Comparison of ENCODE assay signal across 1 cellular context in genomic region chr1:1782399-1783221, GRCh38.
TF ChIP-seq lines count a peak whose summit lies in the region.

No MANE protein-coding gene starts in this region.

TF ChIP-seq in HepG2, 621 proteins besides CTCF, POLR2A, EP300 and RAD21 (continued from another document and continues in another):
- TF ChIP-seq ZNF205 (CRISPR knock-in tag; IDR thresholded peaks at IDR 0.05) (peak; percentile 93), ZNF121 (CRISPR knock-in tag; IDR thresholded peaks at IDR 0.05) (peak; percentile 88), SPEN (CRISPR knock-in tag; IDR thresholded peaks at IDR 0.05; ENCODE audit: low read depth) (peak; percentile 18; the same call in 1 of the 2 replicates), MIXL1 (CRISPR knock-in tag; IDR thresholded peaks at IDR 0.05) (no peak), REXO4 (CRISPR knock-in tag; IDR thresholded peaks at IDR 0.05; ENCODE audit: borderline replicate concordance) (no peak), KDM4B (CRISPR knock-in tag; IDR thresholded peaks at IDR 0.05) (peak; percentile 47; the same call in 1 of the 2 replicates), KAT8 (CRISPR knock-in tag; IDR thresholded peaks at IDR 0.05) (peak; percentile 79), ZNF468 (CRISPR knock-in tag; IDR thresholded peaks at IDR 0.05) (no peak), ZNF607 (CRISPR knock-in tag; IDR thresholded peaks at IDR 0.05; ENCODE audit: borderline replicate concordance) (no peak; the same call in 1 of the 2 replicates), ZNF263 (CRISPR knock-in tag; IDR thresholded peaks at IDR 0.05) (peak; percentile 81), ARHGAP35 (CRISPR knock-in tag; IDR thresholded peaks at IDR 0.05; ENCODE audit: borderline replicate concordance) (peak; percentile 16; the same call in 1 of the 2 replicates), MAX (IDR thresholded peaks at IDR 0.05) (peak; percentile 83), IRX3 (CRISPR knock-in tag; IDR thresholded peaks at IDR 0.05; ENCODE audit: borderline replicate concordance, low read depth) (0 out of 2 replicates have a peak, but pooled peaks have one; percentile 30), CBX1 (IDR thresholded peaks at IDR 0.05; ENCODE audit: low read depth) (peak; percentile 28), NFE2L1 (CRISPR knock-in tag; IDR thresholded peaks at IDR 0.05; ENCODE audit: borderline replicate concordance) (no peak), FOSL2 (CRISPR knock-in tag; IDR thresholded peaks at IDR 0.05) (peak; percentile 5; the same call in 1 of the 2 replicates), U2AF2 (IDR thresholded peaks at IDR 0.05; ENCODE audit: low read depth, low read length) (peak; percentile 66; the same call in 1 of the 2 replicates), ZNF580 (CRISPR knock-in tag; IDR thresholded peaks at IDR 0.05; ENCODE audit: borderline replicate concordance, low read depth) (no peak), SP5 (CRISPR knock-in tag; IDR thresholded peaks at IDR 0.05; ENCODE audit: borderline replicate concordance, low read depth) (no peak), CCDC6 (CRISPR knock-in tag; IDR thresholded peaks at IDR 0.05) (no peak), SSRP1 (CRISPR knock-in tag; IDR thresholded peaks at IDR 0.05) (no peak), AHR (CRISPR knock-in tag; IDR thresholded peaks at IDR 0.05) (no peak), KLF12 (CRISPR knock-in tag; IDR thresholded peaks at IDR 0.05; ENCODE audit: borderline replicate concordance) (peak; percentile 47; the same call in 1 of the 2 replicates), CHD4 (IDR thresholded peaks at IDR 0.05; ENCODE audit: borderline replicate concordance, low read length) (no peak), ZBED4 (CRISPR knock-in tag; IDR thresholded peaks at IDR 0.05; ENCODE audit: borderline replicate concordance) (peak; percentile 19; the same call in 1 of the 2 replicates), ZFP90 (CRISPR knock-in tag; IDR thresholded peaks at IDR 0.05; ENCODE audit: borderline replicate concordance) (no peak), ZNF251 (CRISPR knock-in tag; IDR thresholded peaks at IDR 0.05) (no peak), MYC (CRISPR knock-in tag; IDR thresholded peaks at IDR 0.05; ENCODE audit: borderline replicate concordance) (peak; percentile 78; the same call in 1 of the 2 replicates), SCMH1 (CRISPR knock-in tag; IDR thresholded peaks at IDR 0.05; ENCODE audit: borderline replicate concordance) (no peak), CHD2 (IDR thresholded peaks at IDR 0.05; ENCODE audit: low read depth, low read length) (no peak), ATF4 (CRISPR knock-in tag; IDR thresholded peaks at IDR 0.05) (peak in 1 of 2 experiments; percentile 65; a peak in 1 of 4 replicates), ZNF720 (CRISPR knock-in tag; IDR thresholded peaks at IDR 0.05) (no peak), ZNF496 (CRISPR knock-in tag; IDR thresholded peaks at IDR 0.05; ENCODE audit: insufficient replicate concordance) (no peak), ZEB1 (IDR thresholded peaks at IDR 0.05; ENCODE audit: insufficient replicate concordance, low read depth) (peak; percentile 99), ZNF674 (CRISPR knock-in tag; IDR thresholded peaks at IDR 0.05; ENCODE audit: low read depth) (no peak), RBFOX2 (IDR thresholded peaks at IDR 0.05; ENCODE audit: low read depth, low read length) (peak; percentile 48; the same call in 1 of the 2 replicates), NFATC3 (CRISPR knock-in tag; IDR thresholded peaks at IDR 0.05) (no peak), ARID5B (CRISPR knock-in tag; IDR thresholded peaks at IDR 0.05) (0 out of 2 replicates have a peak, but pooled peaks have one; percentile 8), ZNF354B (CRISPR knock-in tag; IDR thresholded peaks at IDR 0.05) (0 out of 2 replicates have a peak, but pooled peaks have one; percentile 60), ZNF317 (CRISPR knock-in tag; IDR thresholded peaks at IDR 0.05) (no peak), MNT (IDR thresholded peaks at IDR 0.05) (0 out of 2 replicates have a peak, but pooled peaks have one; percentile 31), ZFP37 (CRISPR knock-in tag; IDR thresholded peaks at IDR 0.05; ENCODE audit: borderline replicate concordance) (peak; percentile 44; the same call in 1 of the 2 replicates), DMAP1 (CRISPR knock-in tag; IDR thresholded peaks at IDR 0.05) (peak; percentile 72; the same call in 1 of the 2 replicates)
- TF ChIP-seq, protein P1, sequence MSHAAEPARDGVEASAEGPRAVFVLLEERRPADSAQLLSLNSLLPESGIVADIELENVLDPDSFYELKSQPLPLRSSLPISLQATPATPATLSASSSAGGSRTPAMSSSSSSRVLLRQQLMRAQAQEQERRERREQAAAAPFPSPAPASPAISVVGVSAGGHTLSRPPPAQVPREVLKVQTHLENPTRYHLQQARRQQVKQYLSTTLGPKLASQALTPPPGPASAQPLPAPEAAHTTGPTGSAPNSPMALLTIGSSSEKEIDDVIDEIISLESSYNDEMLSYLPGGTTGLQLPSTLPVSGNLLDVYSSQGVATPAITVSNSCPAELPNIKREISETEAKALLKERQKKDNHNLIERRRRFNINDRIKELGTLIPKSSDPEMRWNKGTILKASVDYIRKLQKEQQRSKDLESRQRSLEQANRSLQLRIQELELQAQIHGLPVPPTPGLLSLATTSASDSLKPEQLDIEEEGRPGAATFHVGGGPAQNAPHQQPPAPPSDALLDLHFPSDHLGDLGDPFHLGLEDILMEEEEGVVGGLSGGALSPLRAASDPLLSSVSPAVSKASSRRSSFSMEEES (CRISPR knock-in tag; IDR thresholded peaks at IDR 0.05), result 0 out of 2 replicates have a peak, but pooled peaks have one; percentile 17
- TF ChIP-seq, protein P2, sequence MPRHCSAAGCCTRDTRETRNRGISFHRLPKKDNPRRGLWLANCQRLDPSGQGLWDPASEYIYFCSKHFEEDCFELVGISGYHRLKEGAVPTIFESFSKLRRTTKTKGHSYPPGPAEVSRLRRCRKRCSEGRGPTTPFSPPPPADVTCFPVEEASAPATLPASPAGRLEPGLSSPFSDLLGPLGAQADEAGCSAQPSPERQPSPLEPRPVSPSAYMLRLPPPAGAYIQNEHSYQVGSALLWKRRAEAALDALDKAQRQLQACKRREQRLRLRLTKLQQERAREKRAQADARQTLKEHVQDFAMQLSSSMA (CRISPR knock-in tag; IDR thresholded peaks at IDR 0.05), result peak; percentile 74; the same call in 1 of the 2 replicates
- TF ChIP-seq, protein P3, sequence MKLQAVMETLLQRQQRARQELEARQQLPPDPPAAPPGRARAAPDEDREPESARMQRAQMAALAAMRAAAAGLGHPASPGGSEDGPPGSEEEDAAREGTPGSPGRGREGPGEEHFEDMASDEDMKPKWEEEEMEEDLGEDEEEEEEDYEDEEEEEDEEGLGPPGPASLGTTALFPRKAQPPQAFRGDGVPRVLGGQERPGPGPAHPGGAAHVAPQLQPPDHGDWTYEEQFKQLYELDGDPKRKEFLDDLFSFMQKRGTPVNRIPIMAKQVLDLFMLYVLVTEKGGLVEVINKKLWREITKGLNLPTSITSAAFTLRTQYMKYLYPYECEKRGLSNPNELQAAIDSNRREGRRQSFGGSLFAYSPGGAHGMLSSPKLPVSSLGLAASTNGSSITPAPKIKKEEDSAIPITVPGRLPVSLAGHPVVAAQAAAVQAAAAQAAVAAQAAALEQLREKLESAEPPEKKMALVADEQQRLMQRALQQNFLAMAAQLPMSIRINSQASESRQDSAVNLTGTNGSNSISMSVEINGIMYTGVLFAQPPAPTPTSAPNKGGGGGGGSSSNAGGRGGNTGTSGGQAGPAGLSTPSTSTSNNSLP (IDR thresholded peaks at IDR 0.05; ENCODE audit: low read depth, low read length), result no peak
- TF ChIP-seq, protein P4, sequence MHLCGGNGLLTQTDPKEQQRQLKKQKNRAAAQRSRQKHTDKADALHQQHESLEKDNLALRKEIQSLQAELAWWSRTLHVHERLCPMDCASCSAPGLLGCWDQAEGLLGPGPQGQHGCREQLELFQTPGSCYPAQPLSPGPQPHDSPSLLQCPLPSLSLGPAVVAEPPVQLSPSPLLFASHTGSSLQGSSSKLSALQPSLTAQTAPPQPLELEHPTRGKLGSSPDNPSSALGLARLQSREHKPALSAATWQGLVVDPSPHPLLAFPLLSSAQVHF (CRISPR knock-in tag; IDR thresholded peaks at IDR 0.05), result no peak
- TF ChIP-seq, protein P5, sequence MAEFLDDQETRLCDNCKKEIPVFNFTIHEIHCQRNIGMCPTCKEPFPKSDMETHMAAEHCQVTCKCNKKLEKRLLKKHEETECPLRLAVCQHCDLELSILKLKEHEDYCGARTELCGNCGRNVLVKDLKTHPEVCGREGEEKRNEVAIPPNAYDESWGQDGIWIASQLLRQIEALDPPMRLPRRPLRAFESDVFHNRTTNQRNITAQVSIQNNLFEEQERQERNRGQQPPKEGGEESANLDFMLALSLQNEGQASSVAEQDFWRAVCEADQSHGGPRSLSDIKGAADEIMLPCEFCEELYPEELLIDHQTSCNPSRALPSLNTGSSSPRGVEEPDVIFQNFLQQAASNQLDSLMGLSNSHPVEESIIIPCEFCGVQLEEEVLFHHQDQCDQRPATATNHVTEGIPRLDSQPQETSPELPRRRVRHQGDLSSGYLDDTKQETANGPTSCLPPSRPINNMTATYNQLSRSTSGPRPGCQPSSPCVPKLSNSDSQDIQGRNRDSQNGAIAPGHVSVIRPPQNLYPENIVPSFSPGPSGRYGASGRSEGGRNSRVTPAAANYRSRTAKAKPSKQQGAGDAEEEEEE (CRISPR knock-in tag; IDR thresholded peaks at IDR 0.05; ENCODE audit: borderline replicate concordance), result 0 out of 2 replicates have a peak, but pooled peaks have one; percentile 70
